32 cellular contexts compared by ENCODE assay signal in the genomic region with DNA sequence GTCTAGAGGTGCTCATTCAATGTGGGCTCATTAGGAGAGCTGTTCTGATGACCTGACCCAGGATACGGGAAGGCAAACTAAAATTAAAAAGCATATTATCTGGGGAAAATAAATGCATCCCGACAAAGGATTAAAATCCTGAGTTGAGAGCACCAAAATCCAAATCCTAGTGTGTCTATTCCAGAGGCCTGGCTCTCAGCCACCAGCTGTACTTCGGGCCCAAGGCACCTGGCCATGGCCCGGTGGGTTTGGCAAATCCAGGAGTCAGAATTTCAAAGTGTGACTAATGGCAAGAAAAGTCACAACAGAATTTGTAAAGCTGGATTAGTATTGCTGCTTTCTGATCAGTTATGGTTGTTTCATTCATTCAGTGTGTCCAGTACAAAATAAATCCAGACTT.
"Had no signal": no experiment of that assay in that cellular context is flagged by ENCODE, and none has a peak within 500 bp of the region (broad histone marks: within the 10 kb centered on the region; RNA-seq: fewer than 3 reads in every experiment).

No MANE protein-coding gene starts in this region.

- H3K36me3 Mint-ChIP-seq: activated CD8-positive, alpha-beta memory T cell treated with anti-CD3 and anti-CD28 coated beads, Interleukin-2, amount 10 ng/mL, durations not matched to agents 7 days and 5 days; activated naive CD4-positive, alpha-beta T cell treated with anti-CD3 and anti-CD28 coated beads, Interleukin-2, amount 50 U/mL, for 24 hours had no signal

- H3K9me3 ChIP-seq: adrenal gland, esophagus muscularis mucosa, gastrocnemius medialis had no signal

- H3K27me3 Mint-ChIP-seq: activated CD4-positive, alpha-beta memory T cell treated with anti-CD3 and anti-CD28 coated beads for 36 hours; activated CD4-positive, alpha-beta T cell treated with anti-CD3 and anti-CD28 coated beads for 36 hours; activated CD4-positive, alpha-beta T cell treated with anti-CD3 and anti-CD28 coated beads, Interleukin-2, amount 10 ng/mL, durations not matched to agents 24 days and 14 days; activated CD8-positive, alpha-beta memory T cell treated with anti-CD3 and anti-CD28 coated beads, Interleukin-2, amount 10 ng/mL, durations not matched to agents 7 days and 5 days; activated naive CD4-positive, alpha-beta T cell treated with anti-CD3 and anti-CD28 coated beads, Interleukin-2, amount 50 U/mL, for 24 hours; activated naive CD8-positive, alpha-beta T cell treated with anti-CD3 and anti-CD28 coated beads for 36 hours; activated naive CD8-positive, alpha-beta T cell treated with anti-CD3 and anti-CD28 coated beads, Interleukin-2, amount 50 U/mL, for 24 hours; central memory CD8-positive, alpha-beta T cell; effector memory CD8-positive, alpha-beta T cell had no signal

- H3K27me3 ChIP-seq: adrenal gland, brain microvascular endothelial cell, esophagus muscularis mucosa, foreskin keratinocyte, gastrocnemius medialis had no signal

- H3K9me3 Mint-ChIP-seq: activated CD4-positive, alpha-beta memory T cell treated with anti-CD3 and anti-CD28 coated beads for 36 hours; activated CD4-positive, alpha-beta T cell treated with anti-CD3 and anti-CD28 coated beads, Interleukin-2, amount 10 ng/mL, durations not matched to agents 24 days and 14 days; activated naive CD4-positive, alpha-beta T cell treated with anti-CD3 and anti-CD28 coated beads for 36 hours; activated naive CD4-positive, alpha-beta T cell treated with anti-CD3 and anti-CD28 coated beads, Interleukin-2, amount 50 U/mL, for 24 hours; activated naive CD8-positive, alpha-beta T cell treated with anti-CD3 and anti-CD28 coated beads for 36 hours; activated T-helper 1 cell treated with anti-CD3 and anti-CD28 coated beads, Interleukin-12 subunit alpha, Interleukin-12 subunit beta, Interleukin-2, Interleukin-4 antibody, amounts not matched to agents 30 ng/mL and 10 ng/mL and 1 ng/mL, durations not matched to agents 14 hours and 24 hours and 36 hours; activated T-helper 2 cell treated with anti-CD3 and anti-CD28 coated beads, Interferon-gamma antibody, Interleukin-2, Interleukin-4, amounts not matched to agents 10 μg/mL and 5 μg/mL and 100 μg/mL, durations not matched to agents 14 hours and 24 hours and 36 hours; central memory CD8-positive, alpha-beta T cell; effector memory CD8-positive, alpha-beta T cell; T-helper 2 cell treated with Interferon-gamma antibody and Interleukin-4, amounts not matched to agents 5 μg/mL and 100 μg/mL, for 36 hours had no signal

- H3K27ac ChIP-seq: brain microvascular endothelial cell, esophagus muscularis mucosa, foreskin keratinocyte, gastrocnemius medialis had no signal

- H3K27ac Mint-ChIP-seq: activated CD4-positive, alpha-beta memory T cell treated with anti-CD3 and anti-CD28 coated beads for 36 hours; activated CD4-positive, alpha-beta T cell treated with anti-CD3 and anti-CD28 coated beads for 36 hours; activated CD4-positive, alpha-beta T cell treated with anti-CD3 and anti-CD28 coated beads, Interleukin-2, amount 10 ng/mL, durations not matched to agents 24 days and 14 days; activated CD8-positive, alpha-beta memory T cell treated with anti-CD3 and anti-CD28 coated beads, Interleukin-2, amount 10 ng/mL, durations not matched to agents 7 days and 5 days; activated CD8-positive, alpha-beta T cell treated with anti-CD3 and anti-CD28 coated beads, Interleukin-2, amount 10 ng/mL, durations not matched to agents 7 days and 5 days; activated naive CD4-positive, alpha-beta T cell treated with anti-CD3 and anti-CD28 coated beads for 36 hours; activated naive CD4-positive, alpha-beta T cell treated with anti-CD3 and anti-CD28 coated beads, Interleukin-2, amount 50 U/mL, for 24 hours; activated naive CD8-positive, alpha-beta T cell treated with anti-CD3 and anti-CD28 coated beads for 36 hours; activated naive CD8-positive, alpha-beta T cell treated with anti-CD3 and anti-CD28 coated beads, Interleukin-2, amount 50 U/mL, for 24 hours; activated T-helper 1 cell treated with anti-CD3 and anti-CD28 coated beads, Interleukin-12 subunit alpha, Interleukin-12 subunit beta, Interleukin-2, Interleukin-4 antibody, amounts not matched to agents 30 ng/mL and 10 ng/mL and 1 ng/mL, durations not matched to agents 14 hours and 24 hours and 36 hours; activated T-helper 2 cell treated with anti-CD3 and anti-CD28 coated beads, Interferon-gamma antibody, Interleukin-2, Interleukin-4, amounts not matched to agents 10 μg/mL and 5 μg/mL and 100 μg/mL, durations not matched to agents 14 hours and 24 hours and 36 hours; T-helper 17 cell had no signal

- ATAC-seq: activated CD4-positive, alpha-beta T cell treated with anti-CD3 and anti-CD28 coated beads for 36 hours; activated CD8-positive, alpha-beta memory T cell treated with anti-CD3 and anti-CD28 coated beads, Interleukin-2, amount 10 ng/mL, durations not matched to agents 7 days and 5 days; activated CD8-positive, alpha-beta T cell treated with anti-CD3 and anti-CD28 coated beads, Interleukin-2, amount 10 ng/mL, durations not matched to agents 7 days and 5 days; activated naive CD8-positive, alpha-beta T cell treated with anti-CD3 and anti-CD28 coated beads, Interleukin-2, amount 50 U/mL, for 24 hours; effector memory CD8-positive, alpha-beta T cell; foreskin keratinocyte; gastrocnemius medialis; T-helper 17 cell had no signal

- H3K4me3 Mint-ChIP-seq: activated CD4-positive, alpha-beta memory T cell treated with anti-CD3 and anti-CD28 coated beads for 36 hours; activated CD4-positive, alpha-beta T cell treated with anti-CD3 and anti-CD28 coated beads for 36 hours; activated CD4-positive, alpha-beta T cell treated with anti-CD3 and anti-CD28 coated beads, Interleukin-2, amount 10 ng/mL, durations not matched to agents 24 days and 14 days; activated CD8-positive, alpha-beta memory T cell treated with anti-CD3 and anti-CD28 coated beads, Interleukin-2, amount 10 ng/mL, durations not matched to agents 7 days and 5 days; activated CD8-positive, alpha-beta T cell treated with anti-CD3 and anti-CD28 coated beads, Interleukin-2, amount 10 ng/mL, durations not matched to agents 7 days and 5 days; activated naive CD4-positive, alpha-beta T cell treated with anti-CD3 and anti-CD28 coated beads for 36 hours; activated naive CD4-positive, alpha-beta T cell treated with anti-CD3 and anti-CD28 coated beads, Interleukin-2, amount 50 U/mL, for 24 hours; activated naive CD8-positive, alpha-beta T cell treated with anti-CD3 and anti-CD28 coated beads for 36 hours; activated naive CD8-positive, alpha-beta T cell treated with anti-CD3 and anti-CD28 coated beads, Interleukin-2, amount 50 U/mL, for 24 hours; activated T-helper 1 cell treated with anti-CD3 and anti-CD28 coated beads, Interleukin-12 subunit alpha, Interleukin-12 subunit beta, Interleukin-2, Interleukin-4 antibody, amounts not matched to agents 30 ng/mL and 10 ng/mL and 1 ng/mL, durations not matched to agents 14 hours and 24 hours and 36 hours; central memory CD8-positive, alpha-beta T cell; effector memory CD8-positive, alpha-beta T cell; T-helper 17 cell; T-helper 2 cell treated with Interferon-gamma antibody and Interleukin-4, amounts not matched to agents 5 μg/mL and 100 μg/mL, for 36 hours had no signal

- DNase-seq: activated CD4-positive, alpha-beta memory T cell treated with anti-CD3 and anti-CD28 coated beads for 36 hours; activated CD4-positive, alpha-beta T cell treated with anti-CD3 and anti-CD28 coated beads for 36 hours; activated CD4-positive, alpha-beta T cell treated with anti-CD3 and anti-CD28 coated beads, Interleukin-2, amount 10 ng/mL, durations not matched to agents 24 days and 14 days; activated CD4-positive, CD25-positive, alpha-beta regulatory T cell; activated CD4-positive, CD25-positive, alpha-beta regulatory T cell treated with anti-CD3 and anti-CD28 coated beads, Interleukin-2, amount 50 U/mL, for 72 hours; activated CD8-positive, alpha-beta memory T cell treated with anti-CD3 and anti-CD28 coated beads, Interleukin-2, amount 10 ng/mL, durations not matched to agents 7 days and 5 days; activated CD8-positive, alpha-beta memory T cell treated with anti-CD3 and anti-CD28 coated beads, Interleukin-2, amount 50 U/mL, for 4 hours; activated CD8-positive, alpha-beta T cell treated with anti-CD3 and anti-CD28 coated beads, Interleukin-2, amount 10 ng/mL, durations not matched to agents 7 days and 5 days; activated effector memory CD4-positive, alpha-beta T cell treated with anti-CD3 and anti-CD28 coated beads, Interleukin-2, amount 50 U/mL, for 16 hours; activated naive CD4-positive, alpha-beta T cell treated with anti-CD3 and anti-CD28 coated beads for 36 hours; activated naive CD8-positive, alpha-beta T cell treated with anti-CD3 and anti-CD28 coated beads for 36 hours; activated naive CD8-positive, alpha-beta T cell treated with anti-CD3 and anti-CD28 coated beads, Interleukin-2, amount 50 U/mL, for 24 hours; activated T-cell treated with anti-CD3 and anti-CD28 coated beads, Interleukin-2, amount 50 U/mL, for 1 hour; activated T-cell treated with anti-CD3 and anti-CD28 coated beads, Interleukin-2, amount 50 U/mL, for 48 hours; amygdala; aorta; brain microvascular endothelial cell; cortex of kidney; dermis blood vessel endothelial cell; effector CD4-positive, alpha-beta T cell; effector memory CD8-positive, alpha-beta T cell; foreskin keratinocyte; gastrocnemius medialis; T-helper 1 cell; T-helper 17 cell had no signal
